In the genomic region with DNA sequence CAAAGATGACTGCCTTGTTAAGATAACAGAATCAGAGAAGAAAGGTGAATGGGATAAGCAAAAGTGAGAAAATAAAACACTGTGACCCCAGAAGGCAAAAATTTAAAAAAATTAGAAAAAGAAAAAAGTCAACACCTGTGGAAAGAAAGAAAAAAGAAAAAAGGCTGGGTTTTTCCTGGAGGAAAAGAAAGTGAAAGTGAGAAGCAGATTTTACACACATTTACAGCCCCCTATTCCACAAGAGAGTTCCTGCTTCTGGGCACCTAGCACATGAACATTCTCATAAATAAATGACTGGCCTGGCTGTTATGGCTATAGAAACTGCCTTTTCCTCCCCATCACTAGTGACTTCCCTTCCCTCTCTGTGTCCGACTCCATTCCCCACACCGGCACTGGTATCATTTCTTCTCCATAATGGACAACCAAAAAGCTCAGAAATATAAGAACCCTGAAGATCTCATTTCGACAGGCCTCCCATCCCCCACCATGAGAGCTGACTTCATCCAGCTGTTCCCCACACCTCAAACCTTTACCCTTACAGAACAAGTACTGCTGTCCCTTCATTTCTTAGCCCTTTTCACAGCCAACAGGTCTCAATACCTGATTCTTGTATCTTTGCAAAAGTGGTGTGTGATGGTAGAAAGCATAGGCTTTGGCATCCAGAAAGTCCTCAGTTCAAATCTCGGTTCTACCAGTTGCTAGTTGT, we compare ENCODE assay signal across 1 cellular context.
TF ChIP-seq lines count a peak whose summit lies in the region.

No MANE protein-coding gene starts in this region.

TF ChIP-seq in K562, 482 proteins besides CTCF, POLR2A, EP300 and RAD21:
- TF ChIP-seq, protein P1, sequence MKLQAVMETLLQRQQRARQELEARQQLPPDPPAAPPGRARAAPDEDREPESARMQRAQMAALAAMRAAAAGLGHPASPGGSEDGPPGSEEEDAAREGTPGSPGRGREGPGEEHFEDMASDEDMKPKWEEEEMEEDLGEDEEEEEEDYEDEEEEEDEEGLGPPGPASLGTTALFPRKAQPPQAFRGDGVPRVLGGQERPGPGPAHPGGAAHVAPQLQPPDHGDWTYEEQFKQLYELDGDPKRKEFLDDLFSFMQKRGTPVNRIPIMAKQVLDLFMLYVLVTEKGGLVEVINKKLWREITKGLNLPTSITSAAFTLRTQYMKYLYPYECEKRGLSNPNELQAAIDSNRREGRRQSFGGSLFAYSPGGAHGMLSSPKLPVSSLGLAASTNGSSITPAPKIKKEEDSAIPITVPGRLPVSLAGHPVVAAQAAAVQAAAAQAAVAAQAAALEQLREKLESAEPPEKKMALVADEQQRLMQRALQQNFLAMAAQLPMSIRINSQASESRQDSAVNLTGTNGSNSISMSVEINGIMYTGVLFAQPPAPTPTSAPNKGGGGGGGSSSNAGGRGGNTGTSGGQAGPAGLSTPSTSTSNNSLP (IDR thresholded peaks at IDR 0.05; ENCODE audit: borderline replicate concordance, low read depth, low read length), result no peak
- TF ChIP-seq NUFIP1 (IDR thresholded peaks at IDR 0.05; ENCODE audit: partially characterized antibody), result no peak
- no peak for TF ChIP-seq HDAC6 (IDR thresholded peaks at IDR 0.05; ENCODE audit: low read depth, low read length)
- TF ChIP-seq ZNF408 (CRISPR knock-in tag; IDR thresholded peaks at IDR 0.05; ENCODE audit: low read depth), result no peak
- no peak for TF ChIP-seq NKRF (IDR thresholded peaks at IDR 0.05; ENCODE audit: borderline replicate concordance)
- TF ChIP-seq KLF16 (IDR thresholded peaks at IDR 0.05), result no peak
- no peak for TF ChIP-seq FOXA3 (CRISPR knock-in tag; conservative IDR thresholded peaks at IDR 0.05 in 1 of 2, IDR thresholded peaks at IDR 0.05 in 1 of 2)
- TF ChIP-seq, protein P2, sequence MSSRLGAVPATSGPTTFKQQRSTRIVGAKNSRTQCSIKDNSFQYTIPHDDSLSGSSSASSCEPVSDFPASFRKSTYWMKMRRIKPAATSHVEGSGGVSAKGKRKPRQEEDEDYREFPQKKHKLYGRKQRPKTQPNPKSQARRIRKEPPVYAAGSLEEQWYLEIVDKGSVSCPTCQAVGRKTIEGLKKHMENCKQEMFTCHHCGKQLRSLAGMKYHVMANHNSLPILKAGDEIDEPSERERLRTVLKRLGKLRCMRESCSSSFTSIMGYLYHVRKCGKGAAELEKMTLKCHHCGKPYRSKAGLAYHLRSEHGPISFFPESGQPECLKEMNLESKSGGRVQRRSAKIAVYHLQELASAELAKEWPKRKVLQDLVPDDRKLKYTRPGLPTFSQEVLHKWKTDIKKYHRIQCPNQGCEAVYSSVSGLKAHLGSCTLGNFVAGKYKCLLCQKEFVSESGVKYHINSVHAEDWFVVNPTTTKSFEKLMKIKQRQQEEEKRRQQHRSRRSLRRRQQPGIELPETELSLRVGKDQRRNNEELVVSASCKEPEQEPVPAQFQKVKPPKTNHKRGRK (tag; IDR thresholded peaks at IDR 0.05), result peak; percentile 61
TF ChIP-seq in K562: peak in this region for 1.
